Comparison of ENCODE assay signal across 2 cellular contexts in genomic region chr3:194350726-194351071, GRCh38.
TF ChIP-seq lines count a peak whose summit lies in the region.

No MANE protein-coding gene starts in this region.

TF ChIP-seq in HCT116, 20 proteins besides CTCF, POLR2A, EP300 and RAD21:
- TF ChIP-seq EGR1 (IDR thresholded peaks at IDR 0.05; ENCODE audit: low read depth) (peak; percentile 34; the same call in 1 of the 2 replicates), CBX3 (IDR thresholded peaks at IDR 0.05; ENCODE audit: low read depth) (0 out of 2 replicates have a peak, but pooled peaks have one; percentile 74), ZNF274 (IDR thresholded peaks at IDR 0.05; ENCODE audit: low read depth, low read length) (no peak)

TF ChIP-seq in HepG2, 621 proteins besides CTCF, POLR2A, EP300 and RAD21:
- TF ChIP-seq NCOA5 (CRISPR knock-in tag; IDR thresholded peaks at IDR 0.05) (no peak), ZSCAN5A (CRISPR knock-in tag; IDR thresholded peaks at IDR 0.05; ENCODE audit: borderline replicate concordance) (0 out of 2 replicates have a peak, but pooled peaks have one; percentile 3)
